Comparison of ENCODE assay signal across 11 cellular contexts in genomic region chr3:189123595-189124387, GRCh38. TPM values are rescaled to one million over a fixed set of nuclear protein-coding genes. Genes with fewer than 3 reads are reported as not detected.
DNase-seq lines count a peak whose midpoint lies in the region; ATAC-seq and TF ChIP-seq lines count a peak whose summit lies in the region.
"Had no signal": no experiment of that assay in that cellular context is flagged by ENCODE, and none has a peak within 500 bp of the region (broad histone marks: within the 10 kb centered on the region; RNA-seq: fewer than 3 reads in every experiment).

No MANE protein-coding gene starts in this region.

- no peaks in the 10 kb centered on the region for H3K27me3 Mint-ChIP-seq in CD8-positive, alpha-beta T cell (ENCODE audit: low read depth)
- H3K27me3 Mint-ChIP-seq: CD4-positive, alpha-beta T cell had no signal

- H3K4me3 Mint-ChIP-seq in CD8-positive, alpha-beta T cell: peak overlapping the region; percentile 77
- H3K4me3 Mint-ChIP-seq: CD4-positive, alpha-beta T cell had no signal

- peaks cover 33% of the 10 kb centered on the region for H3K4me1 Mint-ChIP-seq in CD8-positive, alpha-beta T cell (ENCODE audit: low read depth)

- H3K9me3 Mint-ChIP-seq in CD8-positive, alpha-beta T cell: peaks cover 7% of the 10 kb centered on the region

- H3K9me3 ChIP-seq in CD8-positive, alpha-beta T cell (ENCODE audit: low read length): no peaks in the 10 kb centered on the region
- H3K9me3 ChIP-seq in SK-N-SH: no peaks in the 10 kb centered on the region
- H3K9me3 ChIP-seq in heart left ventricle: peaks cover 0 to 17% (median 0%) of the 10 kb centered on the region in 12 donors
- no peaks in the 10 kb centered on the region for H3K9me3 ChIP-seq in psoas muscle

- H2AFZ ChIP-seq in SK-N-SH (ENCODE audit: low read depth): peak overlapping the region; percentile 67; the same call in 1 of the 2 replicates

- TF ChIP-seq CTCF in CD8-positive, alpha-beta T cell (IDR thresholded peaks at IDR 0.05): no peak
- TF ChIP-seq CTCF in SK-N-SH (IDR thresholded peaks at IDR 0.05) (no peak), heart left ventricle (IDR thresholded peaks at IDR 0.05) (no peak), psoas muscle (IDR thresholded peaks at IDR 0.05) (no peak), lower leg skin (IDR thresholded peaks at IDR 0.05) (no peak)

- intact Hi-C loops in CD8-positive, alpha-beta T cell (cut with DNase I, micrococcal nuclease): no loop called here
- intact Hi-C loops in heart left ventricle (cut with DNase I) (loop anchor here in 1 of 10 donors (2.0 kb wide), 1 partner anchor 23 kb away; no protein-coding TSS in a partner anchor), psoas muscle (cut with DNase I) (no loop called here), lower leg skin (cut with DNase I; ENCODE audit: low total_unique reads) (no loop called here)

- H3K4me3 ChIP-seq in CD8-positive, alpha-beta T cell (ENCODE audit: low read depth, low read length): no peak overlapping the region
- H3K4me3 ChIP-seq in SK-N-SH (ENCODE audit: low read depth in 2 of 2, low read length in 1 of 2): no peak overlapping the region; a peak in 1 of 4 replicates
- peak overlapping the region in 2 of 12 donors; percentile 17 to 35 for H3K4me3 ChIP-seq in heart left ventricle
- H3K4me3 ChIP-seq in psoas muscle: peak overlapping the region; percentile 39
- no peak overlapping the region for H3K4me3 ChIP-seq in lower leg skin (ENCODE audit: low read depth, poor library complexity, severe bottlenecking)
- H3K4me3 ChIP-seq: K562 had no signal

- no peaks in the 10 kb centered on the region for H3K9me2 ChIP-seq in SK-N-SH

- CTCF ChIA-PET in CD8-positive, alpha-beta T cell (lab: Charles Lee): interaction anchor here (1.2 to 3.2 kb wide), 4 partner anchors 14 to 1385 kb away, joined by 4 to 13 read pairs (median 4); no protein-coding TSS in a partner anchor
- CTCF ChIA-PET in SK-N-SH (lab: Yijun Ruan, JAX): interaction anchor here (1.0 to 1.8 kb wide), 6 partner anchors 11 to 176 kb away, joined by 3 to 8 read pairs (median 4); no protein-coding TSS in a partner anchor

- DNase-seq in CD8-positive, alpha-beta T cell: no peak
- DNase-seq in SK-N-SH (peak; percentile 34), heart left ventricle (peak; percentile 58 to 82 (median 64)), psoas muscle (peak; percentile 19 to 59), foreskin melanocyte (no peak), NCI-H510A (lab: John Stamatoyannopoulos, UW) (no peak), lower leg skin (ENCODE audit: low spot score in 2 of 2) (no peak), AG20443 (ENCODE audit: low spot score) (no peak)
- DNase-seq: CD4-positive, alpha-beta T cell; islet precursor cell had no signal

- H3K27me3 ChIP-seq in CD8-positive, alpha-beta T cell (ENCODE audit: insufficient read depth, low read length): no peaks in the 10 kb centered on the region
- H3K27me3 ChIP-seq in SK-N-SH (ENCODE audit: insufficient read depth) (no peaks in the 10 kb centered on the region), heart left ventricle (no peaks in the 10 kb centered on the region), psoas muscle (ENCODE audit: insufficient read depth in 3 of 3, low read length in 2 of 3) (no peaks in the 10 kb centered on the region)

- H3K9ac ChIP-seq in SK-N-SH: no peak overlapping the region

- TF ChIP-seq POLR2A in heart left ventricle (IDR thresholded peaks at IDR 0.05) (no peak), lower leg skin (IDR thresholded peaks at IDR 0.05) (no peak)

- H3F3A ChIP-seq in SK-N-SH (replicated peaks; ENCODE audit: insufficient read depth): no peaks in the 10 kb centered on the region

- H3K4me1 ChIP-seq in CD8-positive, alpha-beta T cell (ENCODE audit: insufficient read depth, low read length): peaks cover 7% of the 10 kb centered on the region
- H3K4me1 ChIP-seq in SK-N-SH (ENCODE audit: control insufficient read depth in 1 of 2, insufficient read depth in 2 of 2, low read depth in 1 of 2, low read length in 1 of 2) (peaks cover 0 to 31% of the 10 kb centered on the region in 2 experiments; a peak in 2 of 4 replicates), heart left ventricle (peaks cover 0 to 35% (median 19%) of the 10 kb centered on the region in 12 donors), psoas muscle (peaks cover 37% of the 10 kb centered on the region)

- ATAC-seq in CD8-positive, alpha-beta T cell: no peak
- peak; percentile 81 to 97 (median 94) for ATAC-seq in heart left ventricle
- ATAC-seq in psoas muscle: peak; percentile 49 to 78 (median 68)
- ATAC-seq: K562 had no signal

- peak in 1 of 2 experiments; percentile 86; a peak in 2 of 4 replicates for TF ChIP-seq EP300 in SK-N-SH (IDR thresholded peaks at IDR 0.05; ENCODE audit: borderline replicate concordance in 1 of 2, low read depth in 1 of 2, low read length in 1 of 2)

- 0 out of 2 replicates have a peak, but pooled peaks have one; percentile 20 for TF ChIP-seq RAD21 in SK-N-SH (IDR thresholded peaks at IDR 0.05; ENCODE audit: low read length)

- peaks cover 2% of the 10 kb centered on the region for H3K36me3 Mint-ChIP-seq in CD8-positive, alpha-beta T cell

- POLR2A ChIA-PET in CD8-positive, alpha-beta T cell (lab: Charles Lee): interaction anchor here (3.3 kb wide), 1 partner anchor 8 kb away, joined by 17 read pairs; no protein-coding TSS in a partner anchor
- POLR2A ChIA-PET in SK-N-SH (lab: Yijun Ruan, JAX): no interaction called here

- peak overlapping the region; percentile 58 for H3K4me2 ChIP-seq in SK-N-SH

- no peak overlapping the region for H3K27ac ChIP-seq in CD8-positive, alpha-beta T cell (ENCODE audit: low read depth, low read length)
- peak overlapping the region in 1 of 2 experiments; percentile 98; a peak in 2 of 4 replicates for H3K27ac ChIP-seq in SK-N-SH (ENCODE audit: low read depth in 2 of 2, low read length in 1 of 2)
- H3K27ac ChIP-seq in heart left ventricle: peak overlapping the region; percentile 1 to 76 (median 57)
- peak overlapping the region; percentile 78 for H3K27ac ChIP-seq in psoas muscle

- 15% methylated on average over 11 of the region's 11 CpGs for WGBS in SK-N-SH (ENCODE audit: low lambda C conversion rate)
- WGBS in heart left ventricle, 4 donors: 29 to 38% (median 32%) methylated on average over 11 of the region's 11 CpGs
- 12 to 35% (median 26%) methylated on average over 11 of the region's 11 CpGs for WGBS in psoas muscle, 3 donors
- WGBS in lower leg skin, 2 donors: 40% methylated on average over 11 of the region's 11 CpGs

- H4K20me1 ChIP-seq in SK-N-SH (ENCODE audit: insufficient read depth): no peaks in the 10 kb centered on the region

- H3K79me2 ChIP-seq in SK-N-SH (ENCODE audit: insufficient read depth): no peaks in the 10 kb centered on the region

- peak overlapping the region; percentile 47 for H3K27ac Mint-ChIP-seq in CD8-positive, alpha-beta T cell
- H3K27ac Mint-ChIP-seq: CD4-positive, alpha-beta T cell had no signal

- no peaks in the 10 kb centered on the region for H3K36me3 ChIP-seq in CD8-positive, alpha-beta T cell (ENCODE audit: insufficient read depth, low read length)
- H3K36me3 ChIP-seq in SK-N-SH (replicated peaks in 1 of 2; ENCODE audit: control insufficient read depth in 1 of 2, insufficient read depth in 2 of 2, low read length in 1 of 2) (no peaks in the 10 kb centered on the region), heart left ventricle (no peaks in the 10 kb centered on the region), psoas muscle (ENCODE audit: insufficient read depth in 1 of 2, low read depth in 1 of 2) (peaks cover 0 to 12% of the 10 kb centered on the region in 2 donors)

TF ChIP-seq in SK-N-SH, 30 proteins besides CTCF, POLR2A, EP300 and RAD21 (continues in another document):
- TF ChIP-seq SIN3A (IDR thresholded peaks at IDR 0.05; ENCODE audit: borderline replicate concordance, low read depth, low read length) (no peak), MEF2A (IDR thresholded peaks at IDR 0.05; ENCODE audit: borderline replicate concordance, low read depth) (no peak), TCF12 (IDR thresholded peaks at IDR 0.05) (peak; percentile 60), SMC3 (IDR thresholded peaks at IDR 0.05; ENCODE audit: low read depth, low read length) (peak; percentile 5; the same call in 1 of the 2 replicates), GATA2 (CRISPR knock-in tag; IDR thresholded peaks at IDR 0.05) (peak; percentile 81), USF2 (IDR thresholded peaks at IDR 0.05; ENCODE audit: borderline replicate concordance, low read depth, low read length) (no peak), RCOR1 (IDR thresholded peaks at IDR 0.05; ENCODE audit: low read length) (peak; percentile 83), CHD2 (IDR thresholded peaks at IDR 0.05; ENCODE audit: low read length, partially characterized antibody) (peak; percentile 69), FOSL2 (IDR thresholded peaks at IDR 0.05; ENCODE audit: borderline replicate concordance, low read depth) (no peak), JUND (IDR thresholded peaks at IDR 0.05) (no peak), MAX (IDR thresholded peaks at IDR 0.05; ENCODE audit: low read depth) (0 out of 2 replicates have a peak, but pooled peaks have one; percentile 15)

RNA-seq across cellular contexts. Expression of gene TPRG1, which starts 48.0 kb away (rescaled TPM):
- total RNA-seq in CD8-positive, alpha-beta T cell: 1 to 10 TPM; 3.1 to 4.6 TPM
- polyA plus RNA-seq in SK-N-SH (2012; rRNA removed) (0.64 and 1.8 TPM in 2 replicates), heart left ventricle (1 to 10 TPM in 1 of 2 donors, under 1 TPM in 1; 0.42 to 1.1 TPM), psoas muscle (1 to 10 TPM in 2 of 3 donors, under 1 TPM in 1; 0.78 to 9.9 (median 1.6) TPM)
- 0.97 and 1.2 TPM in 2 replicates for polyA plus RNA-seq in SK-N-SH (2012; cell fraction: cytosol; rRNA removed)
- 2.7 and 3.5 TPM in 2 replicates for polyA plus RNA-seq in SK-N-SH (2012; cell fraction: nucleus; rRNA removed)
- total RNA-seq in heart left ventricle (1 to 10 TPM in 6 of 9 donors, under 1 TPM in 3; 0.13 to 9.5 (median 1.3) TPM), psoas muscle (10 to 100 TPM in 3 of 4 donors, 1 to 10 TPM in 1; 6.1 to 24.5 (median 11.9) TPM), lower leg skin (10 to 100 TPM; 18.9 to 46.2 (median 36.9) TPM)
- total RNA-seq: K562 had no signal

Comparison
In these comparisons a context has a peak if more than half of its experiments do, and no peak if none do; other contexts are left out.
1. DNase-seq: peak in SK-N-SH (single experiment), heart left ventricle (5 of 5) and psoas muscle (2 of 2); none in CD8-positive, alpha-beta T cell (0 of 7), foreskin melanocyte (single experiment), NCI-H510A (single experiment), lower leg skin (0 of 2) and AG20443 (single experiment).